16 cellular contexts compared by ENCODE assay signal in genomic region chr10:378230-378929, GRCh38.
A peak's percentile ranks its signal among the peaks of the same experiment; 100 is the strongest.
DNase-seq lines count a peak whose midpoint lies in the region; ATAC-seq, FAIRE-seq and TF ChIP-seq lines count a peak whose summit lies in the region.
"Had no signal": no experiment of that assay in that cellular context is flagged by ENCODE, and none has a peak within 500 bp of the region (broad histone marks: within the 10 kb centered on the region; RNA-seq: fewer than 3 reads in every experiment).

No MANE protein-coding gene starts in this region.

- peaks cover 7 to 11% of the 10 kb centered on the region in 2 experiments for H3K4me1 Mint-ChIP-seq in H9
- peaks cover 19% of the 10 kb centered on the region for H3K4me1 Mint-ChIP-seq in activated CD8-positive, alpha-beta memory T cell treated with anti-CD3 and anti-CD28 coated beads, Interleukin-2, amount 10 ng/mL, durations not matched to agents 7 days and 5 days
- H3K4me1 Mint-ChIP-seq: IgD-negative memory B cell had no signal

- no peaks in the 10 kb centered on the region for H4K20me1 ChIP-seq in H9 (ENCODE audit: control insufficient read depth, insufficient read depth, insufficient read length)

- H3T11ph ChIP-seq in H9 (ENCODE audit: low read length) = no peak overlapping the region

- H3K23me2 ChIP-seq in H9 (ENCODE audit: insufficient read length, low read depth, low read length, poor library complexity, severe bottlenecking) = no peaks in the 10 kb centered on the region

- H3K23ac ChIP-seq in H9 (ENCODE audit: insufficient read length, low read depth, low read length) = peak overlapping the region; percentile 20

- H2AFZ ChIP-seq in H9 (ENCODE audit: low read length) = no peak overlapping the region

- no peak overlapping the region for H3K4me3 ChIP-seq in A549
- no peak overlapping the region for H3K4me3 ChIP-seq in bronchial epithelial cell (ENCODE audit: low read depth, low read length)

- H3K9me3 Mint-ChIP-seq in H9 = no peaks in the 10 kb centered on the region
- peaks cover 4% of the 10 kb centered on the region for H3K9me3 Mint-ChIP-seq in activated CD8-positive, alpha-beta memory T cell treated with anti-CD3 and anti-CD28 coated beads, Interleukin-2, amount 10 ng/mL, durations not matched to agents 7 days and 5 days (ENCODE audit: low read depth)

- no peak overlapping the region for H3K4me3 Mint-ChIP-seq in H9
- H3K4me3 Mint-ChIP-seq in activated CD8-positive, alpha-beta memory T cell treated with anti-CD3 and anti-CD28 coated beads, Interleukin-2, amount 10 ng/mL, durations not matched to agents 7 days and 5 days = no peak overlapping the region
- H3K4me3 Mint-ChIP-seq: CD8-positive, alpha-beta T cell; IgD-negative memory B cell had no signal

- no peak overlapping the region for H2BK15ac ChIP-seq in H9 (ENCODE audit: low read depth, low read length)

- H2BK5ac ChIP-seq in H9 (ENCODE audit: insufficient read length, low read length) = no peak overlapping the region

- H3K27me3 ChIP-seq in H9 (ENCODE audit: insufficient read depth, low read length) (no peaks in the 10 kb centered on the region), bronchial epithelial cell (ENCODE audit: control insufficient read depth, insufficient read depth, low read length) (no peaks in the 10 kb centered on the region)
- H3K27me3 ChIP-seq: BE2C had no signal

- no peak overlapping the region for H3K27ac Mint-ChIP-seq in H9
- H3K27ac Mint-ChIP-seq in activated CD8-positive, alpha-beta memory T cell treated with anti-CD3 and anti-CD28 coated beads, Interleukin-2, amount 10 ng/mL, durations not matched to agents 7 days and 5 days = no peak overlapping the region
- H3K27ac Mint-ChIP-seq: CD8-positive, alpha-beta T cell; IgD-negative memory B cell had no signal

- H3K79me2 ChIP-seq in H9 (ENCODE audit: insufficient read depth, low read length) = no peaks in the 10 kb centered on the region

- H2BK20ac ChIP-seq in H9 (ENCODE audit: low read depth, low read length, poor library complexity, severe bottlenecking) = no peak overlapping the region

- H3K27me3 Mint-ChIP-seq in H9 (ENCODE audit: low read depth) = no peaks in the 10 kb centered on the region
- H3K27me3 Mint-ChIP-seq in activated CD8-positive, alpha-beta memory T cell treated with anti-CD3 and anti-CD28 coated beads, Interleukin-2, amount 10 ng/mL, durations not matched to agents 7 days and 5 days = peaks cover 18% of the 10 kb centered on the region
- H3K27me3 Mint-ChIP-seq: IgD-negative memory B cell had no signal

- H3K79me1 ChIP-seq in H9 (ENCODE audit: insufficient read depth, low read depth, low read length, poor library complexity, severe bottlenecking) = no peaks in the 10 kb centered on the region

- WGBS in A549 (ENCODE audit: missing lambda C conversion rate) = 79% methylated on average over 14 of the region's 14 CpGs
- no CpG with 5 or more reads among the region's 14 CpGs for WGBS in H9 (ENCODE audit: extremely low coverage, insufficient read length, low lambda C conversion rate)

- peaks cover 0 to 26% (median 24%) of the 10 kb centered on the region in 3 experiments; a peak in 6 of 7 replicates for H3K36me3 Mint-ChIP-seq in H9 (ENCODE audit: insufficient read depth in 1 of 3, low read depth in 3 of 3)
- peaks cover 8% of the 10 kb centered on the region for H3K36me3 Mint-ChIP-seq in activated CD8-positive, alpha-beta memory T cell treated with anti-CD3 and anti-CD28 coated beads, Interleukin-2, amount 10 ng/mL, durations not matched to agents 7 days and 5 days

- H3K9me3 ChIP-seq in A549 = peaks cover 6% of the 10 kb centered on the region; the same call in 1 of the 3 replicates
- no peaks in the 10 kb centered on the region for H3K9me3 ChIP-seq in H9 (ENCODE audit: control insufficient read depth, low read depth, low read length)
- H3K9me3 ChIP-seq: BE2C had no signal

- H3K4me2 ChIP-seq in A549 = no peak overlapping the region
- H3K4me2 ChIP-seq in H9 (ENCODE audit: insufficient read depth, insufficient read length, low read length) = no peak overlapping the region

- H3K4me1 ChIP-seq in A549 = peaks cover 10% of the 10 kb centered on the region
- no peaks in the 10 kb centered on the region for H3K4me1 ChIP-seq in H9 (ENCODE audit: insufficient read depth, low read length)

- TF ChIP-seq EP300 in A549 (IDR thresholded peaks at IDR 0.05) = no peak

- no peak for TF ChIP-seq RAD21 in A549 (conservative IDR thresholded peaks at IDR 0.05 in 1 of 2, IDR thresholded peaks at IDR 0.05 in 1 of 2)

- H2BK12ac ChIP-seq in H9 (ENCODE audit: insufficient read length, low read depth, low read length) = no peak overlapping the region

- POLR2A ChIA-PET in A549 (lab: Yijun Ruan, JAX) = no interaction called here

- no peak overlapping the region for H4K91ac ChIP-seq in H9 (ENCODE audit: insufficient read length, low read depth, low read length)

- no peak overlapping the region for H3K27ac ChIP-seq in A549
- no peak overlapping the region for H3K27ac ChIP-seq in H9 (ENCODE audit: insufficient read length, low read depth, low read length)
- H3K27ac ChIP-seq: C4-2B had no signal

- no peak overlapping the region for H2BK120ac ChIP-seq in H9 (ENCODE audit: low read depth, low read length, poor library complexity, severe bottlenecking)

- CTCF ChIA-PET in A549 (lab: Yijun Ruan, JAX) = no interaction called here
- CTCF ChIA-PET in activated CD8-positive, alpha-beta memory T cell treated with anti-CD3 and anti-CD28 coated beads, Interleukin-2, amount 10 ng/mL, durations not matched to agents 7 days and 5 days (lab: Charles Lee) = no interaction called here

- H3K36me3 ChIP-seq in bronchial epithelial cell (ENCODE audit: control insufficient read depth, insufficient read depth, low read length) = no peaks in the 10 kb centered on the region
- H3K36me3 ChIP-seq: BE2C had no signal

- TF ChIP-seq CTCF in A549 (IDR thresholded peaks at IDR 0.05) (no peak), H9 (conservative IDR thresholded peaks at IDR 0.05) (no peak), bronchial epithelial cell (IDR thresholded peaks at IDR 0.05; ENCODE audit: insufficient read depth, low read length, severe bottlenecking) (no peak), omental fat pad (IDR thresholded peaks at IDR 0.05) (no peak)

- H3K9ac ChIP-seq in H9 (ENCODE audit: extremely low read depth, insufficient read length, low read length) = no peak overlapping the region

- no peak for TF ChIP-seq POLR2A in A549 (IDR thresholded peaks at IDR 0.05; ENCODE audit: low read length)

- no peak overlapping the region for H4K8ac ChIP-seq in H9 (replicated peaks; ENCODE audit: insufficient read length, low read depth, low read length)

- H3K14ac ChIP-seq in H9 (ENCODE audit: insufficient read depth, low read length) = no peak overlapping the region

- no peak overlapping the region for H3K4ac ChIP-seq in H9 (ENCODE audit: low read depth, low read length)

- DNase-seq in A549 (ENCODE audit: low read depth in 1 of 2, low spot score in 1 of 2) = no peak
- DNase-seq in H9 = no peak
- no peak for DNase-seq in bronchial epithelial cell (ENCODE audit: low read depth)
- peak; percentile 18 for DNase-seq in omental fat pad (ENCODE audit: low spot score)
- DNase-seq in activated CD8-positive, alpha-beta memory T cell treated with anti-CD3 and anti-CD28 coated beads, Interleukin-2, amount 10 ng/mL, durations not matched to agents 7 days and 5 days = no peak
- DNase-seq in COR-L47 (lab: John Stamatoyannopoulos, UW) = no peak
- DNase-seq: BE2C; CD8-positive, alpha-beta T cell; DMS 273 treated with DMSO at 0.1 percent for 48 hours; GOT3; KG1 had no signal

- H3K56ac ChIP-seq in H9 (ENCODE audit: insufficient read length, low read depth, low read length) = no peak overlapping the region

- no peak overlapping the region for H3K18ac ChIP-seq in H9 (ENCODE audit: insufficient read length, low read depth, low read length)

- ATAC-seq in A549 (no peak), omental fat pad (ENCODE audit: low FRiP score) (no peak), GM19455 (IDR thresholded peaks at IDR 0.05; ENCODE audit: unreplicated experiment) (no peak)
- ATAC-seq in activated CD8-positive, alpha-beta memory T cell treated with anti-CD3 and anti-CD28 coated beads, Interleukin-2, amount 10 ng/mL, durations not matched to agents 7 days and 5 days = no peak
- ATAC-seq: CD8-positive, alpha-beta T cell; HCT116 had no signal

- no peak overlapping the region for H2AK5ac ChIP-seq in H9 (ENCODE audit: insufficient read length, low read length)

- peak; percentile 81 for FAIRE-seq in A549 (lab: Jason Lieb, UNC)
- peak; percentile 99 for FAIRE-seq in bronchial epithelial cell (lab: Jason Lieb, UNC)
- FAIRE-seq: GM18507 had no signal

- H4K5ac ChIP-seq in H9 (ENCODE audit: insufficient read length, low read depth, low read length) = no peak overlapping the region

TF ChIP-seq in A549, 52 proteins besides CTCF, POLR2A, EP300 and RAD21 (continues in another document):
- TF ChIP-seq PHF8 (IDR thresholded peaks at IDR 0.05; ENCODE audit: borderline replicate concordance, low read depth) (no peak), ZSCAN20 (CRISPR knock-in tag; IDR thresholded peaks at IDR 0.05) (no peak), NFE2L2 (conservative IDR thresholded peaks at IDR 0.05; ENCODE audit: low read length) (no peak), MAX (IDR thresholded peaks at IDR 0.05) (no peak), ZFP36 (IDR thresholded peaks at IDR 0.05; ENCODE audit: borderline replicate concordance, partially characterized antibody) (no peak), HMGXB4 (CRISPR knock-in tag; IDR thresholded peaks at IDR 0.05; ENCODE audit: borderline replicate concordance) (no peak)
